1 cellular context compared by ENCODE assay signal in the genomic region with DNA sequence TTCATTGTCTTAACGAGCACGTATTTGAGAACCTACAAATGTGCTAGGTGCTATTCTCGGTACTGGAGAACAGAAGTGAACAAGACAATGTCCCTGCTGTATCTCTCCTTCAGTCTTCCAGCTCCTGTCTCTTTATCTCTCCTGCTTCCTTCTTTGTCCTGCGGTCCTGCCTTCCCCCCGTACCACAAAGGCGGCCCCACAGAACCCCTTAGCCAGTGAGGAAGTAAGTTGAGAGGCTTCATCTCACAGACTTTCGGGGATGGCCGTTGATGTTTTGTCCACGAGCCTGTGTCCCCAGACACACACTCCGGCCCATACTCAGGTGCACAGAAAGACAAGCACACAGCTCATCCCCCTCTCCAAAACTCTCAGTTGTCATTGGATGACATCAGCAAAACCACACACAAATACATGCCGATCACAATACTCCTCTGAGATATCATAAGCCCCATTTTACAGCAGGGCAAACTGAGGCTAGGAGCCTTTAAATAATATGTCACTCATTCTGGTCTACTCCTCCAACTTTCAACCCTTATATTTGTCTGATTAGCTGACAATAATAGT.
TF ChIP-seq lines count a peak whose summit lies in the region.

No MANE protein-coding gene starts in this region.

TF ChIP-seq in K562, 482 proteins besides CTCF, POLR2A, EP300 and RAD21 (continues in another document):
- 0 out of 2 replicates have a peak, but pooled peaks have one; percentile 44 for TF ChIP-seq HLTF (IDR thresholded peaks at IDR 0.05)
- TF ChIP-seq ZNF143 (CRISPR knock-in tag; IDR thresholded peaks at IDR 0.05) = peak; percentile 46; the same call in 1 of the 2 replicates
- no peak for TF ChIP-seq POLR2AphosphoS5 (IDR thresholded peaks at IDR 0.05; ENCODE audit: control insufficient read depth, insufficient read depth, low read depth, low read length)
- peak; percentile 87 for TF ChIP-seq LARP7 (IDR thresholded peaks at IDR 0.05)
- TF ChIP-seq MTA3 (IDR thresholded peaks at IDR 0.05; ENCODE audit: borderline replicate concordance) = no peak
- 0 out of 2 replicates have a peak, but pooled peaks have one; percentile 80 for TF ChIP-seq KAT7 (CRISPR knock-in tag; IDR thresholded peaks at IDR 0.05; ENCODE audit: borderline replicate concordance)
- TF ChIP-seq ZNF23 (CRISPR knock-in tag; IDR thresholded peaks at IDR 0.05) = no peak
- TF ChIP-seq HCFC1 (IDR thresholded peaks at IDR 0.05; ENCODE audit: low read depth, low read length) = no peak
- no peak for TF ChIP-seq CREB3 (tag; conservative IDR thresholded peaks at IDR 0.05; ENCODE audit: low read depth)
- TF ChIP-seq XRCC3 (IDR thresholded peaks at IDR 0.05) = no peak
- no peak for TF ChIP-seq ZNF174 (CRISPR knock-in tag; IDR thresholded peaks at IDR 0.05)
- TF ChIP-seq, protein P1, sequence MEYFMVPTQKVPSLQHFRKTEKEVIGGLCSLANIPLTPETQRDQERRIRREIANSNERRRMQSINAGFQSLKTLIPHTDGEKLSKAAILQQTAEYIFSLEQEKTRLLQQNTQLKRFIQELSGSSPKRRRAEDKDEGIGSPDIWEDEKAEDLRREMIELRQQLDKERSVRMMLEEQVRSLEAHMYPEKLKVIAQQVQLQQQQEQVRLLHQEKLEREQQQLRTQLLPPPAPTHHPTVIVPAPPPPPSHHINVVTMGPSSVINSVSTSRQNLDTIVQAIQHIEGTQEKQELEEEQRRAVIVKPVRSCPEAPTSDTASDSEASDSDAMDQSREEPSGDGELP (CRISPR knock-in tag; IDR thresholded peaks at IDR 0.05; ENCODE audit: borderline replicate concordance) = no peak
- TF ChIP-seq ADNP (tag; IDR thresholded peaks at IDR 0.05) = peak; percentile 99
- no peak for TF ChIP-seq NR2C2 (CRISPR knock-in tag; IDR thresholded peaks at IDR 0.05)
- TF ChIP-seq NR2C2 (tag; IDR thresholded peaks at IDR 0.05) = no peak
- no peak for TF ChIP-seq PRMT5 (CRISPR knock-in tag; IDR thresholded peaks at IDR 0.05)
- TF ChIP-seq ZBTB2 (IDR thresholded peaks at IDR 0.05) = no peak
- no peak for TF ChIP-seq MCM3 (IDR thresholded peaks at IDR 0.05)
- TF ChIP-seq ZNF384 (IDR thresholded peaks at IDR 0.05; ENCODE audit: low read depth, low read length) = no peak
- TF ChIP-seq HOMEZ (CRISPR knock-in tag; IDR thresholded peaks at IDR 0.05) = no peak
- TF ChIP-seq PTTG1 (tag; IDR thresholded peaks at IDR 0.05; ENCODE audit: low read depth) = no peak
- TF ChIP-seq NCOA6 (IDR thresholded peaks at IDR 0.05) = no peak
- no peak for TF ChIP-seq STAT6 (CRISPR knock-in tag; IDR thresholded peaks at IDR 0.05)
- no peak for TF ChIP-seq ZNF280A (IDR thresholded peaks at IDR 0.05; ENCODE audit: low read depth, partially characterized antibody)
- TF ChIP-seq, protein P2, sequence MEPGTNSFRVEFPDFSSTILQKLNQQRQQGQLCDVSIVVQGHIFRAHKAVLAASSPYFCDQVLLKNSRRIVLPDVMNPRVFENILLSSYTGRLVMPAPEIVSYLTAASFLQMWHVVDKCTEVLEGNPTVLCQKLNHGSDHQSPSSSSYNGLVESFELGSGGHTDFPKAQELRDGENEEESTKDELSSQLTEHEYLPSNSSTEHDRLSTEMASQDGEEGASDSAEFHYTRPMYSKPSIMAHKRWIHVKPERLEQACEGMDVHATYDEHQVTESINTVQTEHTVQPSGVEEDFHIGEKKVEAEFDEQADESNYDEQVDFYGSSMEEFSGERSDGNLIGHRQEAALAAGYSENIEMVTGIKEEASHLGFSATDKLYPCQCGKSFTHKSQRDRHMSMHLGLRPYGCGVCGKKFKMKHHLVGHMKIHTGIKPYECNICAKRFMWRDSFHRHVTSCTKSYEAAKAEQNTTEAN (CRISPR knock-in tag; IDR thresholded peaks at IDR 0.05) = no peak
- TF ChIP-seq SAP30 (IDR thresholded peaks at IDR 0.05; ENCODE audit: borderline replicate concordance, insufficient read depth, low read depth, low read length, poor library complexity, severe bottlenecking) = no peak
- TF ChIP-seq SMC3 (conservative IDR thresholded peaks at IDR 0.05; ENCODE audit: insufficient read depth, low read depth, low read length) = no peak
- no peak for TF ChIP-seq ZNF75A (CRISPR knock-in tag; IDR thresholded peaks at IDR 0.05)
- TF ChIP-seq ATF2 (CRISPR knock-in tag; IDR thresholded peaks at IDR 0.05) = no peak
- TF ChIP-seq, protein P3, sequence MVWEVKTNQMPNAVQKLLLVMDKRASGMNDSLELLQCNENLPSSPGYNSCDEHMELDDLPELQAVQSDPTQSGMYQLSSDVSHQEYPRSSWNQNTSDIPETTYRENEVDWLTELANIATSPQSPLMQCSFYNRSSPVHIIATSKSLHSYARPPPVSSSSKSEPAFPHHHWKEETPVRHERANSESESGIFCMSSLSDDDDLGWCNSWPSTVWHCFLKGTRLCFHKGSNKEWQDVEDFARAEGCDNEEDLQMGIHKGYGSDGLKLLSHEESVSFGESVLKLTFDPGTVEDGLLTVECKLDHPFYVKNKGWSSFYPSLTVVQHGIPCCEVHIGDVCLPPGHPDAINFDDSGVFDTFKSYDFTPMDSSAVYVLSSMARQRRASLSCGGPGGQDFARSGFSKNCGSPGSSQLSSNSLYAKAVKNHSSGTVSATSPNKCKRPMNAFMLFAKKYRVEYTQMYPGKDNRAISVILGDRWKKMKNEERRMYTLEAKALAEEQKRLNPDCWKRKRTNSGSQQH (CRISPR knock-in tag; IDR thresholded peaks at IDR 0.05) = no peak
- TF ChIP-seq, protein P4, sequence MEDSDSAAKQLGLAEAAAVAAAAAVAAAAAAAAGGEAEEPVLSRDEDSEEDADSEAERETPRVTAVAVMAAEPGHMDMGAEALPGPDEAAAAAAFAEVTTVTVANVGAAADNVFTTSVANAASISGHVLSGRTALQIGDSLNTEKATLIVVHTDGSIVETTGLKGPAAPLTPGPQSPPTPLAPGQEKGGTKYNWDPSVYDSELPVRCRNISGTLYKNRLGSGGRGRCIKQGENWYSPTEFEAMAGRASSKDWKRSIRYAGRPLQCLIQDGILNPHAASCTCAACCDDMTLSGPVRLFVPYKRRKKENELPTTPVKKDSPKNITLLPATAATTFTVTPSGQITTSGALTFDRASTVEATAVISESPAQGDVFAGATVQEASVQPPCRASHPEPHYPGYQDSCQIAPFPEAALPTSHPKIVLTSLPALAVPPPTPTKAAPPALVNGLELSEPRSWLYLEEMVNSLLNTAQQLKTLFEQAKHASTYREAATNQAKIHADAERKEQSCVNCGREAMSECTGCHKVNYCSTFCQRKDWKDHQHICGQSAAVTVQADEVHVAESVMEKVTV (CRISPR knock-in tag; IDR thresholded peaks at IDR 0.05) = no peak
- peak; percentile 46 for TF ChIP-seq DACH1 (IDR thresholded peaks at IDR 0.05; ENCODE audit: partially characterized antibody)
- TF ChIP-seq HOXB6 (CRISPR knock-in tag; IDR thresholded peaks at IDR 0.05; ENCODE audit: borderline replicate concordance) = no peak
- TF ChIP-seq ZNF121 (CRISPR knock-in tag; conservative IDR thresholded peaks at IDR 0.05) = no peak
- TF ChIP-seq MITF (IDR thresholded peaks at IDR 0.05) = no peak
- TF ChIP-seq ILK (tag; IDR thresholded peaks at IDR 0.05; ENCODE audit: borderline replicate concordance, low read depth) = no peak
- TF ChIP-seq, protein P5, sequence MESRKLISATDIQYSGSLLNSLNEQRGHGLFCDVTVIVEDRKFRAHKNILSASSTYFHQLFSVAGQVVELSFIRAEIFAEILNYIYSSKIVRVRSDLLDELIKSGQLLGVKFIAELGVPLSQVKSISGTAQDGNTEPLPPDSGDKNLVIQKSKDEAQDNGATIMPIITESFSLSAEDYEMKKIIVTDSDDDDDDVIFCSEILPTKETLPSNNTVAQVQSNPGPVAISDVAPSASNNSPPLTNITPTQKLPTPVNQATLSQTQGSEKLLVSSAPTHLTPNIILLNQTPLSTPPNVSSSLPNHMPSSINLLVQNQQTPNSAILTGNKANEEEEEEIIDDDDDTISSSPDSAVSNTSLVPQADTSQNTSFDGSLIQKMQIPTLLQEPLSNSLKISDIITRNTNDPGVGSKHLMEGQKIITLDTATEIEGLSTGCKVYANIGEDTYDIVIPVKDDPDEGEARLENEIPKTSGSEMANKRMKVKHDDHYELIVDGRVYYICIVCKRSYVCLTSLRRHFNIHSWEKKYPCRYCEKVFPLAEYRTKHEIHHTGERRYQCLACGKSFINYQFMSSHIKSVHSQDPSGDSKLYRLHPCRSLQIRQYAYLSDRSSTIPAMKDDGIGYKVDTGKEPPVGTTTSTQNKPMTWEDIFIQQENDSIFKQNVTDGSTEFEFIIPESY (CRISPR knock-in tag; IDR thresholded peaks at IDR 0.05) = no peak
- TF ChIP-seq STAG1 (CRISPR knock-in tag; IDR thresholded peaks at IDR 0.05; ENCODE audit: borderline replicate concordance) = no peak
- TF ChIP-seq ZNF311 (CRISPR knock-in tag; IDR thresholded peaks at IDR 0.05) = no peak
